ENCODE assay signal across 10 cellular contexts in the genomic region with DNA sequence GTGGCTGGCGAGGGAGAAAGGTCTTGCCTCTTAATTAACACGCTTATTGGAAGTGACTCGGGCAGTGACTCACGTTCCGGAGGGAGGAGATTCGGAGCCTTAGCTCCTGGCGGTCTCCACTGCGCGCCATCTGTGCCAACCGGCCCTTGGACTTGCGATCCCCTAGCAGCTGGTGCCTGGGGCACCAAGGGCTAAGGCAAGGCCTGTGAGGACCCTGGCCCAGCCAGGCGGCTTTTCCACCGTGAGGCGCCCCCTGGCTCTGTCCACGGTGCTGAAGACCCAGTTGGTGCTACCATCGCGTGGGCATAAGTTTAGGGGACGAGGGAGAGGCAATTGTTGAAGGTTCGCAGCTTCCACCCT. TPM values are rescaled to one million over a fixed set of nuclear protein-coding genes. Genes with fewer than 3 reads are reported as not detected.
A peak's percentile ranks its signal among the peaks of the same experiment; 100 is the strongest.
DNase-seq lines count a peak whose midpoint lies in the region; ATAC-seq and TF ChIP-seq lines count a peak whose summit lies in the region.
"Had no signal": no experiment of that assay in that cellular context is flagged by ENCODE, and none has a peak within 500 bp of the region (broad histone marks: within the 10 kb centered on the region; RNA-seq: fewer than 3 reads in every experiment).

No MANE protein-coding gene starts in this region.

- DNase-seq in BE2C (peak; percentile 19), GM23338 (ENCODE audit: low spot score) (peak; percentile 78), left lung (peak in 1 of 2 donors; percentile 72), NCI-H2081 (lab: John Stamatoyannopoulos, UW) (no peak)
- DNase-seq in activated naive CD8-positive, alpha-beta T cell treated with anti-CD3 and anti-CD28 coated beads, Interleukin-2, amount 50 U/mL, for 24 hours: peak; percentile 11

- H3K9me2 ChIP-seq in GM23338 (ENCODE audit: insufficient read depth): 0 out of 2 replicates have a peak, but pooled peaks cover 5% of the 10 kb centered on the region

- ATAC-seq in GM23338 (peak; percentile 49), left lung (peak; percentile 14), GM18907 (IDR thresholded peaks at IDR 0.05; ENCODE audit: unreplicated experiment) (no peak), HG03097 (IDR thresholded peaks at IDR 0.05; ENCODE audit: low FRiP score, unreplicated experiment) (no peak), HG03457 (IDR thresholded peaks at IDR 0.05; ENCODE audit: unreplicated experiment) (no peak)
- peak; percentile 44 for ATAC-seq in activated naive CD8-positive, alpha-beta T cell treated with anti-CD3 and anti-CD28 coated beads, Interleukin-2, amount 50 U/mL, for 24 hours

- H3K4me2 ChIP-seq in GM23338: peak overlapping the region; percentile 96

- peaks cover 35% of the 10 kb centered on the region for H3K27me3 Mint-ChIP-seq in GM23338 (ENCODE audit: insufficient read depth, low read depth, poor library complexity)
- peaks cover 67% of the 10 kb centered on the region for H3K27me3 Mint-ChIP-seq in activated naive CD8-positive, alpha-beta T cell treated with anti-CD3 and anti-CD28 coated beads, Interleukin-2, amount 50 U/mL, for 24 hours

- H3K27ac ChIP-seq in GM23338 (ENCODE audit: low read depth) (no peak overlapping the region), left lung (no peak overlapping the region)
- H3K27ac ChIP-seq: neutrophil had no signal

- H3K27ac Mint-ChIP-seq in GM23338: no peak overlapping the region
- H3K27ac Mint-ChIP-seq in activated naive CD8-positive, alpha-beta T cell treated with anti-CD3 and anti-CD28 coated beads, Interleukin-2, amount 50 U/mL, for 24 hours: no peak overlapping the region

- TF ChIP-seq CTCF in BE2C (IDR thresholded peaks at IDR 0.05; ENCODE audit: low read depth, low read length): no peak
- peak in 1 of 2 experiments; percentile 7; a peak in 1 of 4 replicates for TF ChIP-seq CTCF in GM23338 (conservative IDR thresholded peaks at IDR 0.05; ENCODE audit: low read depth in 2 of 2)
- no peak for TF ChIP-seq CTCF in left lung (IDR thresholded peaks at IDR 0.05)

- H3K27me3 ChIP-seq in BE2C: peaks cover 71% of the 10 kb centered on the region
- H3K27me3 ChIP-seq in GM23338 (ENCODE audit: insufficient read depth): peaks cover 53% of the 10 kb centered on the region
- peaks cover 73 to 83% of the 10 kb centered on the region in 2 donors for H3K27me3 ChIP-seq in left lung

- peak overlapping the region; percentile 70 for H3K4me3 Mint-ChIP-seq in GM23338
- peak overlapping the region; percentile 21 for H3K4me3 Mint-ChIP-seq in activated naive CD8-positive, alpha-beta T cell treated with anti-CD3 and anti-CD28 coated beads, Interleukin-2, amount 50 U/mL, for 24 hours

- H3K36me3 ChIP-seq in BE2C (no peaks in the 10 kb centered on the region), GM23338 (ENCODE audit: insufficient read depth) (peaks cover 4% of the 10 kb centered on the region; the same call in 1 of the 2 replicates), left lung (no peaks in the 10 kb centered on the region)
- H3K36me3 ChIP-seq: neutrophil had no signal

- peaks cover 32% of the 10 kb centered on the region for H4K20me1 ChIP-seq in GM23338 (replicated peaks; ENCODE audit: insufficient read depth)

- peaks cover 3% of the 10 kb centered on the region; the same call in 1 of the 3 replicates for H3K9me3 Mint-ChIP-seq in GM23338
- H3K9me3 Mint-ChIP-seq in activated naive CD8-positive, alpha-beta T cell treated with anti-CD3 and anti-CD28 coated beads, Interleukin-2, amount 50 U/mL, for 24 hours: no peaks in the 10 kb centered on the region

- no peak overlapping the region for H2AFZ ChIP-seq in GM23338

- peaks cover 19% of the 10 kb centered on the region for H3F3A ChIP-seq in GM23338 (replicated peaks; ENCODE audit: low read depth)

- peaks cover 32% of the 10 kb centered on the region for H3K79me2 ChIP-seq in GM23338 (replicated peaks; ENCODE audit: insufficient read depth)

- peaks cover 49% of the 10 kb centered on the region for H3K4me1 Mint-ChIP-seq in GM23338
- peaks cover 9% of the 10 kb centered on the region for H3K4me1 Mint-ChIP-seq in activated naive CD8-positive, alpha-beta T cell treated with anti-CD3 and anti-CD28 coated beads, Interleukin-2, amount 50 U/mL, for 24 hours

- peaks cover 7% of the 10 kb centered on the region; the same call in 2 of the 3 replicates for H3K36me3 Mint-ChIP-seq in GM23338 (ENCODE audit: low read depth)
- H3K36me3 Mint-ChIP-seq in activated naive CD8-positive, alpha-beta T cell treated with anti-CD3 and anti-CD28 coated beads, Interleukin-2, amount 50 U/mL, for 24 hours (ENCODE audit: low read depth): no peaks in the 10 kb centered on the region

- intact Hi-C loops in left lung (cut with DNase I): no loop called here

- H3K4me3 ChIP-seq in BE2C (ENCODE audit: low read depth, low read length): no peak overlapping the region
- peak overlapping the region; percentile 94 for H3K4me3 ChIP-seq in GM23338
- no peak overlapping the region for H3K4me3 ChIP-seq in left lung

- H3K9me3 ChIP-seq in BE2C (no peaks in the 10 kb centered on the region), left lung (no peaks in the 10 kb centered on the region)
- H3K9me3 ChIP-seq: neutrophil had no signal

- H3K4me1 ChIP-seq in BE2C (no peaks in the 10 kb centered on the region), GM23338 (ENCODE audit: insufficient read depth) (peaks cover 53% of the 10 kb centered on the region), left lung (peaks cover 19 to 31% of the 10 kb centered on the region in 2 donors)

TF ChIP-seq in GM23338, 12 proteins besides CTCF, POLR2A, EP300 and RAD21:
- TF ChIP-seq ZNF114 (CRISPR knock-in tag; IDR thresholded peaks at IDR 0.05): no peak
- TF ChIP-seq, protein P1, sequence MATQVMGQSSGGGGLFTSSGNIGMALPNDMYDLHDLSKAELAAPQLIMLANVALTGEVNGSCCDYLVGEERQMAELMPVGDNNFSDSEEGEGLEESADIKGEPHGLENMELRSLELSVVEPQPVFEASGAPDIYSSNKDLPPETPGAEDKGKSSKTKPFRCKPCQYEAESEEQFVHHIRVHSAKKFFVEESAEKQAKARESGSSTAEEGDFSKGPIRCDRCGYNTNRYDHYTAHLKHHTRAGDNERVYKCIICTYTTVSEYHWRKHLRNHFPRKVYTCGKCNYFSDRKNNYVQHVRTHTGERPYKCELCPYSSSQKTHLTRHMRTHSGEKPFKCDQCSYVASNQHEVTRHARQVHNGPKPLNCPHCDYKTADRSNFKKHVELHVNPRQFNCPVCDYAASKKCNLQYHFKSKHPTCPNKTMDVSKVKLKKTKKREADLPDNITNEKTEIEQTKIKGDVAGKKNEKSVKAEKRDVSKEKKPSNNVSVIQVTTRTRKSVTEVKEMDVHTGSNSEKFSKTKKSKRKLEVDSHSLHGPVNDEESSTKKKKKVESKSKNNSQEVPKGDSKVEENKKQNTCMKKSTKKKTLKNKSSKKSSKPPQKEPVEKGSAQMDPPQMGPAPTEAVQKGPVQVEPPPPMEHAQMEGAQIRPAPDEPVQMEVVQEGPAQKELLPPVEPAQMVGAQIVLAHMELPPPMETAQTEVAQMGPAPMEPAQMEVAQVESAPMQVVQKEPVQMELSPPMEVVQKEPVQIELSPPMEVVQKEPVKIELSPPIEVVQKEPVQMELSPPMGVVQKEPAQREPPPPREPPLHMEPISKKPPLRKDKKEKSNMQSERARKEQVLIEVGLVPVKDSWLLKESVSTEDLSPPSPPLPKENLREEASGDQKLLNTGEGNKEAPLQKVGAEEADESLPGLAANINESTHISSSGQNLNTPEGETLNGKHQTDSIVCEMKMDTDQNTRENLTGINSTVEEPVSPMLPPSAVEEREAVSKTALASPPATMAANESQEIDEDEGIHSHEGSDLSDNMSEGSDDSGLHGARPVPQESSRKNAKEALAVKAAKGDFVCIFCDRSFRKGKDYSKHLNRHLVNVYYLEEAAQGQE (IDR thresholded peaks at IDR 0.05; ENCODE audit: unreplicated experiment): peak; percentile 98

RNA-seq across cellular contexts. Expression of a gene that starts 1.3 kb away (rescaled TPM):
- not detected for polyA plus RNA-seq in BE2C (2012; ENCODE audit: insufficient read depth, insufficient read length, low read depth)
- total RNA-seq in GM23338 (2014; rRNA removed; shearing (Covaris generic)): 41.7 and 42.6 TPM in 2 replicates
- polyA plus RNA-seq in GM23338 (2016; fragmentation: Nextera tagmentation; extraction: Ambion mirVana): 25.4 and 31.2 TPM in 2 replicates
- not detected for total RNA-seq in left lung
- total RNA-seq: fibroblast of lung had no signal
- polyA plus RNA-seq: fibroblast of lung had no signal

Comparison
In these comparisons a context has a peak if more than half of its experiments do, and no peak if none do; other contexts are left out.
1. DNase-seq: peak in BE2C (single experiment), GM23338 (single experiment) and activated naive CD8-positive, alpha-beta T cell treated with anti-CD3 and anti-CD28 coated beads, Interleukin-2, amount 50 U/mL, for 24 hours (single experiment); none in NCI-H2081 (0 of 2).
2. ATAC-seq: peak in GM23338 (single experiment), activated naive CD8-positive, alpha-beta T cell treated with anti-CD3 and anti-CD28 coated beads, Interleukin-2, amount 50 U/mL, for 24 hours (single experiment) and left lung (single experiment); none in GM18907 (single experiment), HG03097 (single experiment) and HG03457 (single experiment).
3. RNA of a gene that starts 1.3 kb away (total RNA-seq): 41.7 to 42.6 TPM in GM23338; not detected in left lung; every median in the first group is over 10 times any median in the second.